18 cellular contexts compared by ENCODE assay signal in genomic region chr15:59087731-59088130, GRCh38.
"Had no signal": no experiment of that assay in that cellular context is flagged by ENCODE, and none has a peak within 500 bp of the region (broad histone marks: within the 10 kb centered on the region; RNA-seq: fewer than 3 reads in every experiment).

No MANE protein-coding gene starts in this region.

- H3K4me3 Mint-ChIP-seq: dendritic cell treated with granulocyte-macrophage colony-stimulating factor and Interleukin-4, amounts not matched to agents 40 ng/mL and 50 ng/mL, for 4 days; neural progenitor cell; stimulated activated naive CD8-positive, alpha-beta T cell treated with anti-CD3 and anti-CD28 coated beads, Interleukin-15, Interleukin-2, amounts not matched to agents 100 ng/mL and 50 ng/mL, for 24 hours; WTC11 had no signal

- H3K9me3 ChIP-seq: heart left ventricle, psoas muscle, right atrium auricular region, thyroid gland, upper lobe of right lung had no signal

- DNase-seq: activated CD4-positive, alpha-beta T cell treated with anti-CD3 and anti-CD28 coated beads, Interleukin-2, amount 50 U/mL, for 48 hours; activated gamma-delta T cell treated with Interleukin-2 at 50 U/mL for 16 hours; effector CD4-positive, alpha-beta T cell; heart left ventricle; left ventricle myocardium superior; psoas muscle; stimulated activated CD4-positive, alpha-beta T cell treated with anti-CD3 and anti-CD28 coated beads, Interleukin-4, amount 100 ng/mL, for 24 hours; substantia nigra; T1000; thyroid gland; upper lobe of right lung had no signal

- H3K4me1 Mint-ChIP-seq: neural progenitor cell had no signal

- H3K4me1 ChIP-seq: neural progenitor cell, psoas muscle, right atrium auricular region, thyroid gland, upper lobe of right lung had no signal

- H3K4me3 ChIP-seq: heart left ventricle, neural progenitor cell, psoas muscle, right atrium auricular region, thyroid gland, upper lobe of right lung had no signal

- FAIRE-seq: endometrium, islet of Langerhans had no signal

- ATAC-seq: heart left ventricle, left ventricle myocardium superior, psoas muscle, upper lobe of right lung, WTC11 had no signal

- H3K27ac Mint-ChIP-seq: dendritic cell treated with granulocyte-macrophage colony-stimulating factor and Interleukin-4, amounts not matched to agents 40 ng/mL and 50 ng/mL, for 4 days; neural progenitor cell; stimulated activated naive CD8-positive, alpha-beta T cell treated with anti-CD3 and anti-CD28 coated beads, Interleukin-15, Interleukin-2, amounts not matched to agents 100 ng/mL and 50 ng/mL, for 24 hours had no signal

- H3K27me3 Mint-ChIP-seq: dendritic cell treated with granulocyte-macrophage colony-stimulating factor and Interleukin-4, amounts not matched to agents 40 ng/mL and 50 ng/mL, for 4 days; stimulated activated naive CD8-positive, alpha-beta T cell treated with anti-CD3 and anti-CD28 coated beads, Interleukin-15, Interleukin-2, amounts not matched to agents 100 ng/mL and 50 ng/mL, for 24 hours had no signal

- H3K9me3 Mint-ChIP-seq: dendritic cell treated with granulocyte-macrophage colony-stimulating factor and Interleukin-4, amounts not matched to agents 40 ng/mL and 50 ng/mL, for 4 days; neural progenitor cell; stimulated activated naive CD8-positive, alpha-beta T cell treated with anti-CD3 and anti-CD28 coated beads, Interleukin-15, Interleukin-2, amounts not matched to agents 100 ng/mL and 50 ng/mL, for 24 hours; WTC11 had no signal

- H3K27me3 ChIP-seq: heart left ventricle, neural progenitor cell, right atrium auricular region, thyroid gland, upper lobe of right lung had no signal

- H3K27ac ChIP-seq: heart left ventricle, neural progenitor cell, psoas muscle, right atrium auricular region, thyroid gland, upper lobe of right lung had no signal
